In the genomic region with DNA sequence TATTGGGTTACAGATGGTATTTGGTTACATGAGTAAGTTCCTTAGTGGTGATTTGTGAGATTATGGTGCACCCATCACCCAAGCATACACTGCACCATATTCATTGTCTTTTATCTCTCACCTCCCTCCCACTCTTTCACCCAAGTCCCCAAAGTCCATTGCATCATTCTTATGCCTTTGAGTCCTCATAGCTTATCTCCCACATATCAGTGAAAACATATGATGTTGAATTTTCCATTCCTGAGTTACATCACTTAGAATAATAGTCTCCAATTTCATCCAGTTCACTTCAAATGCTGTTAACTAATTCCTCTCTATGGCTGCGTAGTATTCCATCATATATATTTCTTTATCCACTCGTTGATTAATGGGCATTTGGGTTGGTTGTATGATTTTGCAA, we compare ENCODE assay signal across 6 cellular contexts.
"Had no signal": no experiment of that assay in that cellular context is flagged by ENCODE, and none has a peak within 500 bp of the region (broad histone marks: within the 10 kb centered on the region; RNA-seq: fewer than 3 reads in every experiment).

No MANE protein-coding gene starts in this region.

- H3K9ac ChIP-seq: KMS-11 had no signal

- FAIRE-seq: HTR-8/SVneo had no signal

- DNase-seq: IMR-90, KBM-7, KG1 had no signal

- H3K27ac ChIP-seq: HL-60, KMS-11 had no signal

- H3K4me2 ChIP-seq: KMS-11 had no signal
